8 cellular contexts compared by ENCODE assay signal in genomic region chr19:42075364-42075615, GRCh38. TPM values are rescaled to one million over a fixed set of nuclear protein-coding genes. Genes with fewer than 3 reads are reported as not detected.
DNase-seq lines count a peak whose midpoint lies in the region; ATAC-seq and TF ChIP-seq lines count a peak whose summit lies in the region.

No MANE protein-coding gene starts in this region.

- H3K4me1 ChIP-seq in BLaER1 (peaks cover 52% of the 10 kb centered on the region), body of pancreas (peaks cover 19% of the 10 kb centered on the region), urinary bladder (ENCODE audit: insufficient read depth) (peaks cover 2% of the 10 kb centered on the region)

- peak in 1 of 7 experiments; percentile 19 for TF ChIP-seq CTCF in body of pancreas (IDR thresholded peaks at IDR 0.05)
- TF ChIP-seq CTCF in lower leg skin (IDR thresholded peaks at IDR 0.05) = no peak

- DNase-seq in body of pancreas = no peak
- DNase-seq in lower leg skin (ENCODE audit: low spot score in 2 of 2) = no peak
- no peak for DNase-seq in activated effector memory CD4-positive, alpha-beta T cell treated with Interleukin-2 at 50 U/mL for 16 hours
- no peak for DNase-seq in stimulated activated CD4-positive, alpha-beta T cell treated with anti-CD3 and anti-CD28 coated beads, Interleukin-4, amount 100 ng/mL, for 1 hour

- 2 to 6% methylated on average over 3 of the region's 3 CpGs for WGBS in body of pancreas, 2 donors
- 0 to 3% methylated on average over 3 of the region's 3 CpGs for WGBS in lower leg skin, 2 donors
- 8% methylated on average over 3 of the region's 3 CpGs for WGBS in urinary bladder

- H3K9me3 ChIP-seq in BLaER1 (no peaks in the 10 kb centered on the region), body of pancreas (no peaks in the 10 kb centered on the region)

- H3K4me3 ChIP-seq in BLaER1 = peak overlapping the region; percentile 76
- peak overlapping the region; percentile 29 to 38 for H3K4me3 ChIP-seq in body of pancreas
- H3K4me3 ChIP-seq in lower leg skin (ENCODE audit: low read depth, poor library complexity, severe bottlenecking) = peak overlapping the region; percentile 41
- peak overlapping the region; percentile 55 for H3K4me3 ChIP-seq in urinary bladder (ENCODE audit: low read depth, low read length)

- ATAC-seq in HG03025 (IDR thresholded peaks at IDR 0.05; ENCODE audit: low FRiP score, unreplicated experiment) (peak; percentile 6), body of pancreas (peak; percentile 1), HG02759 (IDR thresholded peaks at IDR 0.05; ENCODE audit: unreplicated experiment) (no peak)

- intact Hi-C loops in body of pancreas (cut with DNase I) (no loop called here), lower leg skin (cut with DNase I; ENCODE audit: low total_unique reads) (no loop called here)

- TF ChIP-seq POLR2A in body of pancreas (IDR thresholded peaks at IDR 0.05) = no peak
- no peak for TF ChIP-seq POLR2A in lower leg skin (IDR thresholded peaks at IDR 0.05)

- H3K27me3 ChIP-seq in BLaER1 (no peaks in the 10 kb centered on the region), body of pancreas (no peaks in the 10 kb centered on the region)

- peak overlapping the region; percentile 93 for H3K9ac ChIP-seq in BLaER1

- H3K4me2 ChIP-seq in BLaER1 = peak overlapping the region; percentile 96

- peaks cover 40% of the 10 kb centered on the region for H4K20me1 ChIP-seq in BLaER1

- peak overlapping the region; percentile 96 for H3K27ac ChIP-seq in BLaER1
- H3K27ac ChIP-seq in body of pancreas = peak overlapping the region; percentile 88 to 99 (median 96)
- peak overlapping the region; percentile 99 for H3K27ac ChIP-seq in urinary bladder (ENCODE audit: low read depth)

- H3K36me3 ChIP-seq in BLaER1 (peaks cover 29% of the 10 kb centered on the region), body of pancreas (replicated peaks in 1 of 2; ENCODE audit: insufficient read depth in 1 of 2, low read depth in 2 of 2) (peaks cover 10 to 11% of the 10 kb centered on the region in 2 donors), urinary bladder (ENCODE audit: insufficient read depth) (peaks cover 6% of the 10 kb centered on the region)

RNA-seq across cellular contexts. Expression of gene ZNF574, which starts 0.7 kb away (rescaled TPM):
- total RNA-seq in body of pancreas (10 to 100 TPM in 1 of 2 donors, 1 to 10 TPM in 1; 8.6 to 14.2 TPM), lower leg skin (10 to 100 TPM; 28.4 to 52.1 (median 30.8) TPM), urinary bladder (7.6 TPM)
- 18.8 TPM for polyA plus RNA-seq in urinary bladder

RNA-seq across cellular contexts. Expression of gene GRIK5, which starts 5.3 kb away (rescaled TPM):
- total RNA-seq in body of pancreas (1 to 10 TPM; 2.1 to 5.9 TPM), lower leg skin (1 to 10 TPM in 1 of 4 donors, under 1 TPM in 3; 0.11 to 1.4 (median 0.82) TPM), urinary bladder (2.5 TPM)
- 8.6 TPM for polyA plus RNA-seq in urinary bladder

RNA-seq across cellular contexts. Expression of gene POU2F2, which starts 57.0 kb away (rescaled TPM):
- 1 to 10 TPM in 1 of 2 donors, under 1 TPM in 1; under 0.01 to 1.6 TPM for total RNA-seq in body of pancreas
- total RNA-seq in lower leg skin = 1 to 10 TPM in 2 of 4 donors, under 1 TPM in 2; 0.67 to 3.8 (median 1.0) TPM
- total RNA-seq in urinary bladder = 0.95 TPM
- polyA plus RNA-seq in urinary bladder = 4.4 TPM
